Comparison of ENCODE assay signal across 29 cellular contexts in the genomic region with DNA sequence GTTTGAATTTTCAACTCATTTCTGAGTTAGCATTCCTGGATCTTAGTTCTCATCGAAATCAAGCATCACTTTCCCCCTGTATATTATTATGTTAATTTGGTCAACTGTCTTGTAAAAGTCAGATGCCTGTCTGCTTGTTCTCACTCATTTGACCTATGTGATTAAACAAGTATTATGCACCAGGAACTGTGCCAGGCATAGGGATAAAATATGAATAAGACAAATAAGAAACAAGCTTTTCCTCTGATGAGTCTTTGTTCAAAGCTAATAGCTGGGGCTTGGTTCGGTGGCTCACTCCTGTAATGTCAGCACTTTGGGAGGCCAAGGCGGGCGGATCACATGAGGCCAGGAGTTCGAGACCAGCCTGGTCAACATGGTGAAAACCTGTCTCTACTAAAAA. TPM values are rescaled to one million over a fixed set of nuclear protein-coding genes. Genes with fewer than 3 reads are reported as not detected.
DNase-seq lines count a peak whose midpoint lies in the region; FAIRE-seq and TF ChIP-seq lines count a peak whose summit lies in the region.
"Had no signal": no experiment of that assay in that cellular context is flagged by ENCODE, and none has a peak within 500 bp of the region (broad histone marks: within the 10 kb centered on the region; RNA-seq: fewer than 3 reads in every experiment).

No MANE protein-coding gene starts in this region.

- FAIRE-seq in endometrium (lab: Jason Lieb, UNC), result peak; percentile 21

- in situ Hi-C loops in ACHN (cut with HindIII; ENCODE audit: low pct_ligation_motif_present, low pct_unique_long_range_greater_than_20kb, low sequenced_read_pairs), result no loop called here

- no peaks in the 10 kb centered on the region for H3K4me1 Mint-ChIP-seq in activated CD4-positive, alpha-beta T cell treated with anti-CD3 and anti-CD28 coated beads, Interleukin-2, amount 10 ng/mL, durations not matched to agents 24 days and 14 days
- H3K4me1 Mint-ChIP-seq in activated CD4-positive, alpha-beta T cell treated with anti-CD3 and anti-CD28 coated beads, Interleukin-2, amount 10 ng/mL, durations not matched to agents 7 days and 5 days, result no peaks in the 10 kb centered on the region
- H3K4me1 Mint-ChIP-seq in mesothelial cell of epicardium, result peaks cover 14% of the 10 kb centered on the region
- H3K4me1 Mint-ChIP-seq: CD4-positive, CD25-positive, alpha-beta regulatory T cell; stimulated activated effector memory CD8-positive, alpha-beta T cell treated with anti-CD3 and anti-CD28 coated beads, Interleukin-12 subunit alpha, Interleukin-12 subunit beta, amount 100 ng/mL, for 72 hours had no signal

- H3K9me3 Mint-ChIP-seq in activated CD4-positive, alpha-beta T cell treated with anti-CD3 and anti-CD28 coated beads, Interleukin-2, amount 10 ng/mL, durations not matched to agents 24 days and 14 days, result peaks cover 7% of the 10 kb centered on the region
- H3K9me3 Mint-ChIP-seq in activated CD4-positive, alpha-beta T cell treated with anti-CD3 and anti-CD28 coated beads, Interleukin-2, amount 10 ng/mL, durations not matched to agents 7 days and 5 days, result no peaks in the 10 kb centered on the region
- H3K9me3 Mint-ChIP-seq in mesothelial cell of epicardium, result peaks cover 4% of the 10 kb centered on the region
- H3K9me3 Mint-ChIP-seq: activated T-cell treated with anti-CD3 and anti-CD28 coated beads, Interleukin-2, amount 50 U/mL, for 4 hours; stimulated activated effector memory CD8-positive, alpha-beta T cell treated with anti-CD3 and anti-CD28 coated beads, Interleukin-12 subunit alpha, Interleukin-12 subunit beta, amount 100 ng/mL, for 72 hours; T-helper 2 cell treated with Interferon-gamma antibody and Interleukin-4, amounts not matched to agents 5 μg/mL and 100 μg/mL, for 36 hours had no signal

- peak overlapping the region; percentile 29 for H3K27ac ChIP-seq in suprapubic skin
- H3K27ac ChIP-seq: 22Rv1, left ventricle myocardium inferior had no signal

- no peaks in the 10 kb centered on the region for H3K27me3 ChIP-seq in suprapubic skin
- H3K27me3 ChIP-seq: gastroesophageal sphincter had no signal

- H3K4me3 Mint-ChIP-seq in activated CD4-positive, alpha-beta T cell treated with anti-CD3 and anti-CD28 coated beads, Interleukin-2, amount 10 ng/mL, durations not matched to agents 24 days and 14 days, result no peak overlapping the region
- no peak overlapping the region for H3K4me3 Mint-ChIP-seq in activated CD4-positive, alpha-beta T cell treated with anti-CD3 and anti-CD28 coated beads, Interleukin-2, amount 10 ng/mL, durations not matched to agents 7 days and 5 days
- no peak overlapping the region for H3K4me3 Mint-ChIP-seq in mesothelial cell of epicardium
- H3K4me3 Mint-ChIP-seq: activated T-cell treated with anti-CD3 and anti-CD28 coated beads, Interleukin-2, amount 50 U/mL, for 4 hours; CD4-positive, CD25-positive, alpha-beta regulatory T cell; naive thymus-derived CD4-positive, alpha-beta T cell; stimulated activated effector memory CD8-positive, alpha-beta T cell treated with anti-CD3 and anti-CD28 coated beads, Interleukin-12 subunit alpha, Interleukin-12 subunit beta, amount 100 ng/mL, for 72 hours; T-helper 2 cell treated with Interferon-gamma antibody and Interleukin-4, amounts not matched to agents 5 μg/mL and 100 μg/mL, for 36 hours had no signal

- no peaks in the 10 kb centered on the region for H3K9me3 ChIP-seq in suprapubic skin
- H3K9me3 ChIP-seq: gastroesophageal sphincter had no signal

- 75% methylated on average over 5 of the region's 5 CpGs for WGBS in suprapubic skin

- no peak overlapping the region for H3K4me3 ChIP-seq in suprapubic skin
- H3K4me3 ChIP-seq: gastroesophageal sphincter, left ventricle myocardium inferior had no signal

- peaks cover 11% of the 10 kb centered on the region for H3K27me3 Mint-ChIP-seq in activated CD4-positive, alpha-beta T cell treated with anti-CD3 and anti-CD28 coated beads, Interleukin-2, amount 10 ng/mL, durations not matched to agents 24 days and 14 days
- peaks cover 5% of the 10 kb centered on the region for H3K27me3 Mint-ChIP-seq in activated CD4-positive, alpha-beta T cell treated with anti-CD3 and anti-CD28 coated beads, Interleukin-2, amount 10 ng/mL, durations not matched to agents 7 days and 5 days
- H3K27me3 Mint-ChIP-seq in mesothelial cell of epicardium (ENCODE audit: low read depth), result no peaks in the 10 kb centered on the region

- no peak for TF ChIP-seq EP300 in suprapubic skin (IDR thresholded peaks at IDR 0.05)

- H3K4me1 ChIP-seq in suprapubic skin, result no peaks in the 10 kb centered on the region
- H3K4me1 ChIP-seq: gastroesophageal sphincter had no signal

- H3K27ac Mint-ChIP-seq in activated CD4-positive, alpha-beta T cell treated with anti-CD3 and anti-CD28 coated beads, Interleukin-2, amount 10 ng/mL, durations not matched to agents 24 days and 14 days, result no peak overlapping the region
- no peak overlapping the region for H3K27ac Mint-ChIP-seq in activated CD4-positive, alpha-beta T cell treated with anti-CD3 and anti-CD28 coated beads, Interleukin-2, amount 10 ng/mL, durations not matched to agents 7 days and 5 days
- H3K27ac Mint-ChIP-seq in mesothelial cell of epicardium, result peak overlapping the region; percentile 76
- H3K27ac Mint-ChIP-seq: CD4-positive, CD25-positive, alpha-beta regulatory T cell; naive thymus-derived CD4-positive, alpha-beta T cell; stimulated activated effector memory CD8-positive, alpha-beta T cell treated with anti-CD3 and anti-CD28 coated beads, Interleukin-12 subunit alpha, Interleukin-12 subunit beta, amount 100 ng/mL, for 72 hours; T-helper 2 cell treated with Interferon-gamma antibody and Interleukin-4, amounts not matched to agents 5 μg/mL and 100 μg/mL, for 36 hours had no signal

- no peaks in the 10 kb centered on the region for H3K36me3 Mint-ChIP-seq in activated CD4-positive, alpha-beta T cell treated with anti-CD3 and anti-CD28 coated beads, Interleukin-2, amount 10 ng/mL, durations not matched to agents 24 days and 14 days (ENCODE audit: low read depth)
- no peaks in the 10 kb centered on the region for H3K36me3 Mint-ChIP-seq in activated CD4-positive, alpha-beta T cell treated with anti-CD3 and anti-CD28 coated beads, Interleukin-2, amount 10 ng/mL, durations not matched to agents 7 days and 5 days (ENCODE audit: low read depth)
- H3K36me3 Mint-ChIP-seq in mesothelial cell of epicardium, result peaks cover 1% of the 10 kb centered on the region
- H3K36me3 Mint-ChIP-seq: CD4-positive, CD25-positive, alpha-beta regulatory T cell; stimulated activated effector memory CD8-positive, alpha-beta T cell treated with anti-CD3 and anti-CD28 coated beads, Interleukin-12 subunit alpha, Interleukin-12 subunit beta, amount 100 ng/mL, for 72 hours had no signal

- intact Hi-C loops in activated CD4-positive, alpha-beta T cell treated with anti-CD3 and anti-CD28 coated beads, Interleukin-2, amount 10 ng/mL, durations not matched to agents 24 days and 14 days (cut with micrococcal nuclease), result no loop called here

- TF ChIP-seq CTCF in mesothelial cell of epicardium (IDR thresholded peaks at IDR 0.05; ENCODE audit: unreplicated experiment), result no peak
- TF ChIP-seq CTCF in suprapubic skin (IDR thresholded peaks at IDR 0.05), result no peak

- H3K36me3 ChIP-seq in suprapubic skin, result no peaks in the 10 kb centered on the region
- H3K36me3 ChIP-seq: gastroesophageal sphincter, left ventricle myocardium inferior had no signal

- TF ChIP-seq POLR2A in suprapubic skin (IDR thresholded peaks at IDR 0.05), result no peak

- POLR2A ChIA-PET in activated CD4-positive, alpha-beta T cell treated with anti-CD3 and anti-CD28 coated beads, Interleukin-2, amount 10 ng/mL, durations not matched to agents 7 days and 5 days (lab: Charles Lee), result no interaction called here

- CTCF ChIA-PET in activated CD4-positive, alpha-beta T cell treated with anti-CD3 and anti-CD28 coated beads, Interleukin-2, amount 10 ng/mL, durations not matched to agents 7 days and 5 days (lab: Charles Lee), result interaction anchor here (1.4 kb wide), 1 partner anchor 20 kb away, joined by 5 read pairs; a partner anchor contains a TSS

- peak; percentile 22 for DNase-seq in activated CD4-positive, alpha-beta T cell treated with anti-CD3 and anti-CD28 coated beads, Interleukin-2, amount 10 ng/mL, durations not matched to agents 24 days and 14 days
- no peak for DNase-seq in activated CD4-positive, alpha-beta T cell treated with anti-CD3 and anti-CD28 coated beads, Interleukin-2, amount 10 ng/mL, durations not matched to agents 7 days and 5 days
- DNase-seq in mesothelial cell of epicardium (ENCODE audit: low spot score in 2 of 2, unreplicated experiment in 2 of 2) (no peak), suprapubic skin (ENCODE audit: low spot score in 2 of 2) (no peak), epidermal melanocyte (ENCODE audit: insufficient read length, low spot score) (no peak), AG20443 (ENCODE audit: low spot score) (no peak), ACHN (no peak)
- DNase-seq: activated CD4-positive, alpha-beta T cell treated with anti-CD3 and anti-CD28 coated beads for 4 hours; activated gamma-delta T cell treated with Interleukin-2 at 50 U/mL for 16 hours; activated T-cell treated with anti-CD3 and anti-CD28 coated beads, Interleukin-2, amount 50 U/mL, for 4 hours; CD4-positive, CD25-positive, alpha-beta regulatory T cell; effector CD8-positive, alpha-beta T cell; erythroblast; left ventricle myocardium inferior; midbrain; naive thymus-derived CD4-positive, alpha-beta T cell; NCI-H1048; NCI-H187 treated with DMSO at 0.1 percent for 48 hours; NCI-H524 treated with DMSO at 0.1 percent for 48 hours; occipital lobe; retina; SHP77; stimulated activated CD4-positive, alpha-beta T cell treated with anti-CD3 and anti-CD28 coated beads, Interleukin-12 subunit alpha, Interleukin-12 subunit beta, amount 100 ng/mL, for 4 hours; stimulated activated CD4-positive, alpha-beta T cell treated with anti-CD3 and anti-CD28 coated beads, Interleukin-4, amount 100 ng/mL, for 1 hour had no signal

RNA-seq across cellular contexts. Expression of a gene that starts 19.7 kb away (rescaled TPM):
- 32.4 and 35.5 TPM in 2 replicates for total RNA-seq in activated CD4-positive, alpha-beta T cell treated with anti-CD3 and anti-CD28 coated beads, Interleukin-2, amount 10 ng/mL, durations not matched to agents 24 days and 14 days
- total RNA-seq in activated CD4-positive, alpha-beta T cell treated with anti-CD3 and anti-CD28 coated beads, Interleukin-2, amount 10 ng/mL, durations not matched to agents 7 days and 5 days, result 10 to 100 TPM; 18.6 to 23.0 TPM
- 30.2 to 31.3 TPM (median 30.2 TPM) in 3 replicates for total RNA-seq in mesothelial cell of epicardium
- total RNA-seq in suprapubic skin, result 10 to 100 TPM in 1 of 4 donors, 1 to 10 TPM in 3; 4.3 to 11.3 (median 7.1) TPM
